ENCODE assay signal across 17 cellular contexts in the genomic region with DNA sequence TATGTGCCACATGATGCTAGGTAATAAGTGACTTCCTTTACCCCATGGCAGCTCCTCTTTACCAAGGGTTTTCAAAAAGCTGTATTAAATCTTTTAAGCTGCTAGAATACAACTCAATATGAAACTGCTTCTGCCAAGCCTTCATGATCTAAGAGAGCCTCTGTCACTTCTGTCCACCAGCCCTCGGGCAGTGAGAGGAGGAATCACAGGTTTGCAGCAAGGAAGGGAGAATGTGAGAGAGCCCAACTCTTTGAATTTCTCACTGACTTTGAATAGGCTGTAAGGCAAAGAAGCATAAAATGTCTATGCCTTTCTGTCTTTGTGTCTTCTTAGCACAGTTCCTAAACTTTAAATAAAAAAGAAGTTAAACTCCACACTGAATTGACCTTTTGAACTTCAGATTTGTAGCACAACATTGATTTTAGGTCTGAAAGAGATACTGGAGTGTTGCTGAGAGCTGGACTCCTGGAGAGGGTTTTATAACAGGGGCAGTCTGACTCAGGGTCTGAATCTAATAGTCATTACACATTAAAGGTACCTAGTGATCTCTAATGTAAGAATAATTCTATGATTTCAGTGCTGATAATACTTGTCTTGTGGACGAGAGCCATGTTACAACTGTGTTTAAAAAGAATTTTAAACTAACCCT. TPM values are rescaled to one million over a fixed set of nuclear protein-coding genes. Genes with fewer than 3 reads are reported as not detected.
DNase-seq lines count a peak whose midpoint lies in the region; ATAC-seq, FAIRE-seq and TF ChIP-seq lines count a peak whose summit lies in the region.
"Had no signal": no experiment of that assay in that cellular context is flagged by ENCODE, and none has a peak within 500 bp of the region (broad histone marks: within the 10 kb centered on the region; RNA-seq: fewer than 3 reads in every experiment).

No MANE protein-coding gene starts in this region.

- H3K9me2 ChIP-seq in GM23338 (ENCODE audit: insufficient read depth) (peaks cover 3% of the 10 kb centered on the region; the same call in 1 of the 2 replicates), OCI-LY7 (ENCODE audit: insufficient read depth, low read length) (no peaks in the 10 kb centered on the region)

- H3K79me2 ChIP-seq in GM23338 (replicated peaks; ENCODE audit: insufficient read depth) (no peaks in the 10 kb centered on the region), OCI-LY7 (ENCODE audit: insufficient read depth, low read depth, low read length) (no peaks in the 10 kb centered on the region)

- H2AFZ ChIP-seq in GM23338 (peak overlapping the region; percentile 59; the same call in 1 of the 2 replicates), OCI-LY7 (ENCODE audit: low read length) (peak overlapping the region; percentile 45; the same call in 1 of the 2 replicates)

- WGBS in right lobe of liver (ENCODE audit: insufficient coverage, low coverage, low lambda C conversion rate, missing lambda C conversion rate), result 33% methylated on average over 2 of the region's 2 CpGs

- H3K4me1 Mint-ChIP-seq in GM23338, result no peaks in the 10 kb centered on the region
- H3K4me1 Mint-ChIP-seq in stimulated activated naive CD8-positive, alpha-beta T cell treated with anti-CD3 and anti-CD28 coated beads, Interleukin-15, amount 100 ng/mL, for 72 hours, result no peaks in the 10 kb centered on the region
- H3K4me1 Mint-ChIP-seq: CD4-positive, alpha-beta memory T cell had no signal

- no peaks in the 10 kb centered on the region for H3K27me3 Mint-ChIP-seq in GM23338 (ENCODE audit: insufficient read depth, low read depth, poor library complexity)
- H3K27me3 Mint-ChIP-seq in stimulated activated naive CD8-positive, alpha-beta T cell treated with anti-CD3 and anti-CD28 coated beads, Interleukin-15, amount 100 ng/mL, for 72 hours, result peaks cover 9% of the 10 kb centered on the region

- H3K27me3 ChIP-seq in GM23338 (ENCODE audit: insufficient read depth), result no peaks in the 10 kb centered on the region
- no peaks in the 10 kb centered on the region for H3K27me3 ChIP-seq in right lobe of liver

- no peak for ATAC-seq in GM23338
- ATAC-seq in right lobe of liver, result peak; percentile 78 to 91 (median 84)
- no peak for ATAC-seq in stimulated activated naive CD8-positive, alpha-beta T cell treated with anti-CD3 and anti-CD28 coated beads, Interleukin-15, amount 100 ng/mL, for 72 hours
- no peak for ATAC-seq in GM18498 (IDR thresholded peaks at IDR 0.05; ENCODE audit: unreplicated experiment)

- TF ChIP-seq CTCF in GM23338 (conservative IDR thresholded peaks at IDR 0.05; ENCODE audit: low read depth in 2 of 2) (no peak), OCI-LY7 (conservative IDR thresholded peaks at IDR 0.05; ENCODE audit: low read length) (no peak), right lobe of liver (IDR thresholded peaks at IDR 0.05) (no peak)

- H3K4me3 Mint-ChIP-seq in GM23338, result no peak overlapping the region
- H3K4me3 Mint-ChIP-seq in stimulated activated naive CD8-positive, alpha-beta T cell treated with anti-CD3 and anti-CD28 coated beads, Interleukin-15, amount 100 ng/mL, for 72 hours, result no peak overlapping the region
- H3K4me3 Mint-ChIP-seq: CD4-positive, alpha-beta memory T cell had no signal

- H3K4me3 ChIP-seq in GM23338 (no peak overlapping the region), OCI-LY7 (ENCODE audit: low read depth, low read length, poor library complexity, severe bottlenecking) (no peak overlapping the region), right lobe of liver (no peak overlapping the region)

- BruUV-seq in OCI-LY7 (replicated peaks; lab: Mats Ljungman, UMichigan), result no TSS peak

- DNase-seq in GM23338 (ENCODE audit: low spot score) (no peak), OCI-LY7 (ENCODE audit: low spot score) (no peak), right lobe of liver (no peak), GM12892 (ENCODE audit: insufficient read length) (no peak)
- DNase-seq in stimulated activated naive CD8-positive, alpha-beta T cell treated with anti-CD3 and anti-CD28 coated beads, Interleukin-15, amount 100 ng/mL, for 72 hours, result no peak
- DNase-seq: C1 segment of cervical spinal cord; Calu3; CD4-positive, alpha-beta memory T cell; COR-L47; DMS53; DMS79 treated with DMSO at 0.1 percent for 48 hours; GOT3; HCEC 1CT had no signal

- no peak for FAIRE-seq in GM12892 (lab: Jason Lieb, UNC)
- FAIRE-seq: G401.6, GM18507, H54 had no signal

- H4K20me1 ChIP-seq in GM23338 (replicated peaks; ENCODE audit: insufficient read depth) (no peaks in the 10 kb centered on the region), OCI-LY7 (ENCODE audit: insufficient read depth, low read length) (no peaks in the 10 kb centered on the region)

- no peaks in the 10 kb centered on the region for H3K36me3 Mint-ChIP-seq in GM23338 (ENCODE audit: low read depth)
- H3K36me3 Mint-ChIP-seq: CD4-positive, alpha-beta memory T cell had no signal

- no peaks in the 10 kb centered on the region for H3K4me1 ChIP-seq in GM23338 (ENCODE audit: insufficient read depth)
- H3K4me1 ChIP-seq in OCI-LY7 (ENCODE audit: insufficient read depth, low read length, poor library complexity, severe bottlenecking), result no peaks in the 10 kb centered on the region
- peaks cover 0 to 11% (median 2%) of the 10 kb centered on the region in 4 donors for H3K4me1 ChIP-seq in right lobe of liver

- H3K4me2 ChIP-seq in GM23338 (no peak overlapping the region), OCI-LY7 (ENCODE audit: low read length) (no peak overlapping the region)

- no peaks in the 10 kb centered on the region for H3F3A ChIP-seq in GM23338 (replicated peaks; ENCODE audit: low read depth)

- H3K36me3 ChIP-seq in GM23338 (ENCODE audit: insufficient read depth) (no peaks in the 10 kb centered on the region), OCI-LY7 (ENCODE audit: insufficient read depth, low read length) (no peaks in the 10 kb centered on the region), right lobe of liver (no peaks in the 10 kb centered on the region)

- H3K27ac Mint-ChIP-seq in GM23338, result no peak overlapping the region
- no peak overlapping the region for H3K27ac Mint-ChIP-seq in stimulated activated naive CD8-positive, alpha-beta T cell treated with anti-CD3 and anti-CD28 coated beads, Interleukin-15, amount 100 ng/mL, for 72 hours
- H3K27ac Mint-ChIP-seq: CD4-positive, alpha-beta memory T cell had no signal

- TF ChIP-seq POLR2A in right lobe of liver (IDR thresholded peaks at IDR 0.05) (no peak), GM12892 (IDR thresholded peaks at IDR 0.05; ENCODE audit: low read depth, low read length) (no peak)

- H3K27ac ChIP-seq in GM23338 (ENCODE audit: low read depth), result no peak overlapping the region
- H3K27ac ChIP-seq in OCI-LY7 (ENCODE audit: low read depth, low read length, poor library complexity, severe bottlenecking), result no peak overlapping the region
- no peak overlapping the region for H3K27ac ChIP-seq in right lobe of liver

- CTCF ChIA-PET in OCI-LY7 (lab: Charles Lee; ENCODE audit: unreplicated experiment), result interaction anchor here (1.0 kb wide), 1 partner anchor 21 kb away, joined by 3 read pairs; no protein-coding TSS in a partner anchor

- intact Hi-C loops in OCI-LY7 (cut with micrococcal nuclease; ENCODE audit: unreplicated experiment), result no loop called here
- intact Hi-C loops in right lobe of liver (cut with DNase I), result no loop called here

- H3K9me3 ChIP-seq in OCI-LY7 (ENCODE audit: low read length), result no peaks in the 10 kb centered on the region
- no peaks in the 10 kb centered on the region for H3K9me3 ChIP-seq in right lobe of liver

- POLR2A ChIA-PET in OCI-LY7 (lab: Charles Lee), result interaction anchor here (1.0 kb wide), 1 partner anchor 11 kb away, joined by 3 read pairs; no protein-coding TSS in a partner anchor

- no peaks in the 10 kb centered on the region for H3K9me3 Mint-ChIP-seq in GM23338
- no peaks in the 10 kb centered on the region for H3K9me3 Mint-ChIP-seq in stimulated activated naive CD8-positive, alpha-beta T cell treated with anti-CD3 and anti-CD28 coated beads, Interleukin-15, amount 100 ng/mL, for 72 hours
- H3K9me3 Mint-ChIP-seq: CD4-positive, alpha-beta memory T cell had no signal

TF ChIP-seq in GM23338, 12 proteins besides CTCF, POLR2A, EP300 and RAD21 (continues in another document):
- TF ChIP-seq, protein P1, sequence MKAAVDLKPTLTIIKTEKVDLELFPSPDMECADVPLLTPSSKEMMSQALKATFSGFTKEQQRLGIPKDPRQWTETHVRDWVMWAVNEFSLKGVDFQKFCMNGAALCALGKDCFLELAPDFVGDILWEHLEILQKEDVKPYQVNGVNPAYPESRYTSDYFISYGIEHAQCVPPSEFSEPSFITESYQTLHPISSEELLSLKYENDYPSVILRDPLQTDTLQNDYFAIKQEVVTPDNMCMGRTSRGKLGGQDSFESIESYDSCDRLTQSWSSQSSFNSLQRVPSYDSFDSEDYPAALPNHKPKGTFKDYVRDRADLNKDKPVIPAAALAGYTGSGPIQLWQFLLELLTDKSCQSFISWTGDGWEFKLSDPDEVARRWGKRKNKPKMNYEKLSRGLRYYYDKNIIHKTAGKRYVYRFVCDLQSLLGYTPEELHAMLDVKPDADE (IDR thresholded peaks at IDR 0.05), result no peak
- TF ChIP-seq EZH2phosphoT487 (IDR thresholded peaks at IDR 0.05; ENCODE audit: unreplicated experiment) (no peak), EZH2 (IDR thresholded peaks at IDR 0.05; ENCODE audit: low read depth, unreplicated experiment) (no peak), NANOG (IDR thresholded peaks at IDR 0.05; ENCODE audit: borderline replicate concordance) (no peak), JUNB (IDR thresholded peaks at IDR 0.05; ENCODE audit: unreplicated experiment) (no peak)

RNA-seq across cellular contexts. Expression of a gene that starts 48.1 kb away (rescaled TPM):
- 5.7 and 6.0 TPM in 2 replicates for total RNA-seq in GM23338 (2014; rRNA removed; shearing (Covaris generic))
- polyA plus RNA-seq in GM23338 (2016; fragmentation: Nextera tagmentation; extraction: Ambion mirVana), result 1.6 and 2.0 TPM in 2 replicates
- total RNA-seq in OCI-LY7 (2014; rRNA removed; shearing (Covaris generic)), result 26.1 and 30.7 TPM in 2 replicates
- total RNA-seq in OCI-LY7 (2022) (15.9 and 26.7 TPM in 2 replicates), right lobe of liver (1 to 10 TPM; 3.3 to 8.5 (median 6.0) TPM)
- not detected for polyA plus RNA-seq in GM12892 (2012; ENCODE audit: missing spikeins)
- polyA plus RNA-seq: CD4-positive, alpha-beta memory T cell had no signal

Comparison
In these comparisons a context has a peak if more than half of its experiments do, and no peak if none do; other contexts are left out.
1. ATAC-seq: peak in right lobe of liver (4 of 4); none in GM23338 (single experiment), stimulated activated naive CD8-positive, alpha-beta T cell treated with anti-CD3 and anti-CD28 coated beads, Interleukin-15, amount 100 ng/mL, for 72 hours (single experiment) and GM18498 (single experiment).